Comparison of ENCODE assay signal across 1 cellular context in the genomic region with DNA sequence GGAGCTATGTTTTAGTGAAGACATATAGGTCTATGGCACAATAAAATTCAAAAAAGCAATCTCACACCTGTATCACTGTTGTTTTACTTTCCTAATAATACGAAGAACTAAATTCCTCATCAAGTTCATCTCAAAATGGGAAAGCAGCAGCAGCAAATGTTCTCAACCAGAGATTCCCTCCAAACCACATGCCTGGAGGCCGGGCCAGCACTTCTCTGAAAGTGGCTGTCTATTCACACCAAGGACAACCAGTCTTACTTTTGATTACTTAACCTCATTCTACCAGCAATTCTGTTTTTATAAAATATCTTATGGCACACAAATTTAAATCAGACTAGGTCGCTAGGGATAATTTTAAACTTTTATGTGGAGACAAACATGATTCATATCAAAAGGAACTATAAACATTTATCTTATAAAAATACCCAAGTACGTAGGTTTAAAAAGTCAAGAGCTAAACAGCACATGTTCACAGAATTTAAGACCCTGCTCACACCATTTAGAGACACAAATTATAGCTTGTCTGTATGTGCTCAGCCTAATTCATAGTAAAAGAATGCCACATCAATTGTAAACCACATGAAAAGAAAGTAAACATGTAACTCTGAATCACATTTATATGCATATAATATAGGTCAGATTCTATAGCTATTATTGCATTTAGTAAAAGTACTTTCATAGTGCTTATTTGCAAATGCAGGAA.
TF ChIP-seq lines count a peak whose summit lies in the region.

No MANE protein-coding gene starts in this region.

TF ChIP-seq in GM23338, 12 proteins besides CTCF, POLR2A, EP300 and RAD21 (continued from another document):
- TF ChIP-seq, protein P1, sequence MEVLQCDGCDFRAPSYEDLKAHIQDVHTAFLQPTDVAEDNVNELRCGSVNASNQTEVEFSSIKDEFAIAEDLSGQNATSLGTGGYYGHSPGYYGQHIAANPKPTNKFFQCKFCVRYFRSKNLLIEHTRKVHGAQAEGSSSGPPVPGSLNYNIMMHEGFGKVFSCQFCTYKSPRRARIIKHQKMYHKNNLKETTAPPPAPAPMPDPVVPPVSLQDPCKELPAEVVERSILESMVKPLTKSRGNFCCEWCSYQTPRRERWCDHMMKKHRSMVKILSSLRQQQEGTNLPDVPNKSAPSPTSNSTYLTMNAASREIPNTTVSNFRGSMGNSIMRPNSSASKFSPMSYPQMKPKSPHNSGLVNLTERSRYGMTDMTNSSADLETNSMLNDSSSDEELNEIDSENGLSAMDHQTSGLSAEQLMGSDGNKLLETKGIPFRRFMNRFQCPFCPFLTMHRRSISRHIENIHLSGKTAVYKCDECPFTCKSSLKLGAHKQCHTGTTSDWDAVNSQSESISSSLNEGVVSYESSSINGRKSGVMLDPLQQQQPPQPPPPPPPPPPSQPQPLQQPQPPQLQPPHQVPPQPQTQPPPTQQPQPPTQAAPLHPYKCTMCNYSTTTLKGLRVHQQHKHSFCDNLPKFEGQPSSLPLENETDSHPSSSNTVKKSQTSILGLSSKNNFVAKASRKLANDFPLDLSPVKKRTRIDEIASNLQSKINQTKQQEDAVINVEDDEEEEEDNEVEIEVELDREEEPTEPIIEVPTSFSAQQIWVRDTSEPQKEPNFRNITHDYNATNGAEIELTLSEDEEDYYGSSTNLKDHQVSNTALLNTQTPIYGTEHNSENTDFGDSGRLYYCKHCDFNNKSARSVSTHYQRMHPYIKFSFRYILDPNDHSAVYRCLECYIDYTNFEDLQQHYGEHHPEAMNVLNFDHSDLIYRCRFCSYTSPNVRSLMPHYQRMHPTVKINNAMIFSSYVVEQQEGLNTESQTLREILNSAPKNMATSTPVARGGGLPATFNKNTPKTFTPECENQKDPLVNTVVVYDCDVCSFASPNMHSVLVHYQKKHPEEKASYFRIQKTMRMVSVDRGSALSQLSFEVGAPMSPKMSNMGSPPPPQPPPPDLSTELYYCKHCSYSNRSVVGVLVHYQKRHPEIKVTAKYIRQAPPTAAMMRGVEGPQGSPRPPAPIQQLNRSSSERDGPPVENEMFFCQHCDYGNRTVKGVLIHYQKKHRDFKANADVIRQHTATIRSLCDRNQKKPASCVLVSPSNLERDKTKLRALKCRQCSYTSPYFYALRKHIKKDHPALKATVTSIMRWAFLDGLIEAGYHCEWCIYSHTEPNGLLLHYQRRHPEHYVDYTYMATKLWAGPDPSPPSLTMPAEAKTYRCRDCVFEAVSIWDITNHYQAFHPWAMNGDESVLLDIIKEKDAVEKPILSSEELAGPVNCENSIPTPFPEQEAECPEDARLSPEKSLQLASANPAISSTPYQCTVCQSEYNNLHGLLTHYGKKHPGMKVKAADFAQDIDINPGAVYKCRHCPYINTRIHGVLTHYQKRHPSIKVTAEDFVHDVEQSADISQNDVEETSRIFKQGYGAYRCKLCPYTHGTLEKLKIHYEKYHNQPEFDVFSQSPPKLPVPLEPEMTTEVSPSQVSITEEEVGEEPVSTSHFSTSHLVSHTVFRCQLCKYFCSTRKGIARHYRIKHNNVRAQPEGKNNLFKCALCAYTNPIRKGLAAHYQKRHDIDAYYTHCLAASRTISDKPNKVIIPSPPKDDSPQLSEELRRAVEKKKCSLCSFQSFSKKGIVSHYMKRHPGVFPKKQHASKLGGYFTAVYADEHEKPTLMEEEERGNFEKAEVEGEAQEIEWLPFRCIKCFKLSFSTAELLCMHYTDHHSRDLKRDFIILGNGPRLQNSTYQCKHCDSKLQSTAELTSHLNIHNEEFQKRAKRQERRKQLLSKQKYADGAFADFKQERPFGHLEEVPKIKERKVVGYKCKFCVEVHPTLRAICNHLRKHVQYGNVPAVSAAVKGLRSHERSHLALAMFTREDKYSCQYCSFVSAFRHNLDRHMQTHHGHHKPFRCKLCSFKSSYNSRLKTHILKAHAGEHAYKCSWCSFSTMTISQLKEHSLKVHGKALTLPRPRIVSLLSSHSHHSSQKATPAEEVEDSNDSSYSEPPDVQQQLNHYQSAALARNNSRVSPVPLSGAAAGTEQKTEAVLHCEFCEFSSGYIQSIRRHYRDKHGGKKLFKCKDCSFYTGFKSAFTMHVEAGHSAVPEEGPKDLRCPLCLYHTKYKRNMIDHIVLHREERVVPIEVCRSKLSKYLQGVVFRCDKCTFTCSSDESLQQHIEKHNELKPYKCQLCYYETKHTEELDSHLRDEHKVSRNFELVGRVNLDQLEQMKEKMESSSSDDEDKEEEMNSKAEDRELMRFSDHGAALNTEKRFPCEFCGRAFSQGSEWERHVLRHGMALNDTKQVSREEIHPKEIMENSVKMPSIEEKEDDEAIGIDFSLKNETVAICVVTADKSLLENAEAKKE (CRISPR knock-in tag; IDR thresholded peaks at IDR 0.05) = no peak
- TF ChIP-seq JUNB (IDR thresholded peaks at IDR 0.05; ENCODE audit: unreplicated experiment) (no peak), POLR2AphosphoS5 (IDR thresholded peaks at IDR 0.05; ENCODE audit: low read depth) (no peak), CREB1 (CRISPR knock-in tag; IDR thresholded peaks at IDR 0.05; ENCODE audit: low read depth) (no peak), ZNF331 (CRISPR knock-in tag; IDR thresholded peaks at IDR 0.05; ENCODE audit: low read depth) (no peak), STAT1 (IDR thresholded peaks at IDR 0.05; ENCODE audit: unreplicated experiment) (no peak), EZH2phosphoT487 (IDR thresholded peaks at IDR 0.05; ENCODE audit: unreplicated experiment) (no peak)
- TF ChIP-seq, protein P2, sequence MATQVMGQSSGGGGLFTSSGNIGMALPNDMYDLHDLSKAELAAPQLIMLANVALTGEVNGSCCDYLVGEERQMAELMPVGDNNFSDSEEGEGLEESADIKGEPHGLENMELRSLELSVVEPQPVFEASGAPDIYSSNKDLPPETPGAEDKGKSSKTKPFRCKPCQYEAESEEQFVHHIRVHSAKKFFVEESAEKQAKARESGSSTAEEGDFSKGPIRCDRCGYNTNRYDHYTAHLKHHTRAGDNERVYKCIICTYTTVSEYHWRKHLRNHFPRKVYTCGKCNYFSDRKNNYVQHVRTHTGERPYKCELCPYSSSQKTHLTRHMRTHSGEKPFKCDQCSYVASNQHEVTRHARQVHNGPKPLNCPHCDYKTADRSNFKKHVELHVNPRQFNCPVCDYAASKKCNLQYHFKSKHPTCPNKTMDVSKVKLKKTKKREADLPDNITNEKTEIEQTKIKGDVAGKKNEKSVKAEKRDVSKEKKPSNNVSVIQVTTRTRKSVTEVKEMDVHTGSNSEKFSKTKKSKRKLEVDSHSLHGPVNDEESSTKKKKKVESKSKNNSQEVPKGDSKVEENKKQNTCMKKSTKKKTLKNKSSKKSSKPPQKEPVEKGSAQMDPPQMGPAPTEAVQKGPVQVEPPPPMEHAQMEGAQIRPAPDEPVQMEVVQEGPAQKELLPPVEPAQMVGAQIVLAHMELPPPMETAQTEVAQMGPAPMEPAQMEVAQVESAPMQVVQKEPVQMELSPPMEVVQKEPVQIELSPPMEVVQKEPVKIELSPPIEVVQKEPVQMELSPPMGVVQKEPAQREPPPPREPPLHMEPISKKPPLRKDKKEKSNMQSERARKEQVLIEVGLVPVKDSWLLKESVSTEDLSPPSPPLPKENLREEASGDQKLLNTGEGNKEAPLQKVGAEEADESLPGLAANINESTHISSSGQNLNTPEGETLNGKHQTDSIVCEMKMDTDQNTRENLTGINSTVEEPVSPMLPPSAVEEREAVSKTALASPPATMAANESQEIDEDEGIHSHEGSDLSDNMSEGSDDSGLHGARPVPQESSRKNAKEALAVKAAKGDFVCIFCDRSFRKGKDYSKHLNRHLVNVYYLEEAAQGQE (IDR thresholded peaks at IDR 0.05; ENCODE audit: unreplicated experiment) = no peak
